In the genomic region with DNA sequence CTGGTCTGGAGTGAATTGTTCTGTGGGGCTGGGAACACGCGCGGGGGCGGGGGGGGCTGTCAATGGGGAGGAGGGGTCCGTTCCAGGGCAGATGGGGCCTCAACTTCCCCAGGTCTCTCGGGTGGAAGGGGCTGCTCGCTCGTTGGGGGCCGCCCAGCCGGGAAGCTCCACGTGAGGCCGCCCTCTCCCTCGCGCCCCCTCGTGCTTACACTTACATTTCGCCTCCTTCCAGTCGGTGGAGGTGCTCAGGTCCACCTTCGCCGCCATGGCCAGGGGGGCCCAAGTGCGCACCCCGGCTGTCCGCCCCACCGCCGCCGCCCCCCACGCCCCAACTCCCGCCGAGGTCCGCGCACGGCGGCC, we compare ENCODE assay signal across 8 cellular contexts. TPM values are rescaled to one million over a fixed set of nuclear protein-coding genes. Genes with fewer than 3 reads are reported as not detected.
A peak's percentile ranks its signal among the peaks of the same experiment; 100 is the strongest.
DNase-seq lines count a peak whose midpoint lies in the region; ATAC-seq and TF ChIP-seq lines count a peak whose summit lies in the region.

No MANE protein-coding gene starts in this region.

- peaks cover 19% of the 10 kb centered on the region for H3K4me1 Mint-ChIP-seq in neural progenitor cell

- H3K4me2 ChIP-seq in neural progenitor cell: peak overlapping the region; percentile 99

- H3K27ac ChIP-seq in ACC112 (ENCODE audit: low read depth, low read length) (no peak overlapping the region), neural progenitor cell (no peak overlapping the region)

- H3K4me3 Mint-ChIP-seq in neural progenitor cell: peak overlapping the region; percentile 84

- H3K9me3 Mint-ChIP-seq in neural progenitor cell: no peaks in the 10 kb centered on the region

- H3K9me3 ChIP-seq in neural progenitor cell (ENCODE audit: low read depth): no peaks in the 10 kb centered on the region

- no peaks in the 10 kb centered on the region for H3K36me3 Mint-ChIP-seq in neural progenitor cell

- no peaks in the 10 kb centered on the region for H4K20me1 ChIP-seq in neural progenitor cell (ENCODE audit: low read depth)

- H3K79me2 ChIP-seq in ACC112 (ENCODE audit: control insufficient read depth, insufficient read depth, low read length, unreplicated experiment) (peaks cover 15% of the 10 kb centered on the region), neural progenitor cell (ENCODE audit: low read depth) (no peaks in the 10 kb centered on the region)

- peaks cover 7% of the 10 kb centered on the region for H3K4me1 ChIP-seq in ACC112 (ENCODE audit: control insufficient read depth, insufficient read depth, low read length, unreplicated experiment)
- H3K4me1 ChIP-seq in neural progenitor cell: peaks cover 13% of the 10 kb centered on the region

- peaks cover 15% of the 10 kb centered on the region for H3F3A ChIP-seq in neural progenitor cell (ENCODE audit: low read depth)

- TF ChIP-seq CTCF in epithelial cell of proximal tubule (conservative IDR thresholded peaks at IDR 0.05; ENCODE audit: low read depth, low read length) (no peak), neural progenitor cell (IDR thresholded peaks at IDR 0.05) (peak; percentile 17)

- ATAC-seq in GM19351 (IDR thresholded peaks at IDR 0.05; ENCODE audit: unreplicated experiment) (peak; percentile 14), SK-N-SH treated with all-trans-retinoic acid at 6 μM for 48 hours (peak; percentile 38), GM18858 (IDR thresholded peaks at IDR 0.05; ENCODE audit: unreplicated experiment) (no peak)

- peaks cover 10% of the 10 kb centered on the region for H3K27me3 Mint-ChIP-seq in neural progenitor cell (ENCODE audit: insufficient read depth, low read depth)

- no peak overlapping the region for H3K27ac Mint-ChIP-seq in neural progenitor cell

- H3K27me3 ChIP-seq in ACC112 (ENCODE audit: insufficient read depth, low read length) (no peaks in the 10 kb centered on the region), neural progenitor cell (peaks cover 13% of the 10 kb centered on the region)

- no peak overlapping the region for H3K9ac ChIP-seq in neural progenitor cell

- no peaks in the 10 kb centered on the region for H3K36me3 ChIP-seq in ACC112 (ENCODE audit: insufficient read depth, low read length)
- H3K36me3 ChIP-seq in neural progenitor cell: no peaks in the 10 kb centered on the region

- DNase-seq in epithelial cell of proximal tubule (ENCODE audit: low read depth) (no peak), neural progenitor cell (ENCODE audit: low spot score) (no peak), HCEC 1CT (no peak), AG20443 (ENCODE audit: low spot score) (no peak)

- H2AFZ ChIP-seq in ACC112 (ENCODE audit: low read length, unreplicated experiment) (peak overlapping the region; percentile 88), neural progenitor cell (replicated peaks) (peak overlapping the region; percentile 40)

- H3K4me3 ChIP-seq in ACC112 (ENCODE audit: low read depth, low read length) (peak overlapping the region; percentile 94), epithelial cell of proximal tubule (ENCODE audit: low read depth, low read length) (peak overlapping the region; percentile 74), neural progenitor cell (peak overlapping the region; percentile 60)

TF ChIP-seq in SK-N-SH treated with all-trans-retinoic acid at 6 μM for 48 hours, 23 proteins besides CTCF, POLR2A, EP300 and RAD21:
- TF ChIP-seq TSHZ2 (CRISPR knock-in tag; IDR thresholded peaks at IDR 0.05) (no peak), RARB (CRISPR knock-in tag; IDR thresholded peaks at IDR 0.05) (no peak), BACH2 (CRISPR knock-in tag; IDR thresholded peaks at IDR 0.05; ENCODE audit: borderline replicate concordance) (no peak), ZFP30 (CRISPR knock-in tag; IDR thresholded peaks at IDR 0.05) (no peak), ZNF70 (CRISPR knock-in tag; IDR thresholded peaks at IDR 0.05) (no peak), GLIS3 (CRISPR knock-in tag; IDR thresholded peaks at IDR 0.05) (no peak), ISL1 (CRISPR knock-in tag; IDR thresholded peaks at IDR 0.05) (no peak), ZFP3 (CRISPR knock-in tag; IDR thresholded peaks at IDR 0.05) (no peak), PPARA (CRISPR knock-in tag; IDR thresholded peaks at IDR 0.05; ENCODE audit: borderline replicate concordance) (no peak)

RNA-seq across cellular contexts. Expression of gene MACROD1, which starts 0.5 kb away (rescaled TPM):
- total RNA-seq in epithelial cell of proximal tubule (18.7 and 27.8 TPM in 2 replicates), neural progenitor cell (ENCODE audit: low replicate concordance) (11.9 and 27.8 TPM in 2 replicates)

RNA-seq across cellular contexts. Expression of gene STIP1, which starts 20.5 kb away (rescaled TPM):
- 275 and 315 TPM in 2 replicates for total RNA-seq in epithelial cell of proximal tubule
- total RNA-seq in neural progenitor cell (ENCODE audit: low replicate concordance): 252 and 254 TPM in 2 replicates

RNA-seq across cellular contexts. Expression of gene FERMT3, which starts 41.1 kb away (rescaled TPM):
- 0.29 and 2.8 TPM in 2 replicates for total RNA-seq in epithelial cell of proximal tubule
- 0.31 TPM in 1 of 2 replicates, not detected in the other for total RNA-seq in neural progenitor cell (ENCODE audit: low replicate concordance)
